ENCODE assay signal across 1 cellular context in the genomic region with DNA sequence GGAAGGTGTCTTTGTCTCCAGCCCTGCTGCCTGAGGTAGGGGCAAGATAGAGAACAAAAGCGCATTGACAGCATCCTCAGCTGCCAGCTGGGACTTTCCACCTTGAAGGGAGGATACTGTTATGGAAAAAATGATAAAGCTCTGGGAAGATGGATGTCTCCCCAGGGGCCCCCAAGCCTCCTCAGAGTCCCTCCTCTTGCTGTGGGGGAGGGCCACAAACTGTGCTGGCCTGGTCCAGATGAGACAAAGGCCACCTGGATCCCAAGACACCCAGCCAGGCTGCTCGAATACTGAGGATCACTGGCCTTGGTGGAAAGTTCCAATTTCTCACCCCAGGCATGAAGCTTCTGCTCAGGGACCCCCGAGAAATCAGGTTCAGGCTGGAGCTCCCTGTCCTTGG.
TF ChIP-seq lines count a peak whose summit lies in the region.

No MANE protein-coding gene starts in this region.

TF ChIP-seq in GM23338, 12 proteins besides CTCF, POLR2A, EP300 and RAD21 (continued from another document):
- TF ChIP-seq, protein P1, sequence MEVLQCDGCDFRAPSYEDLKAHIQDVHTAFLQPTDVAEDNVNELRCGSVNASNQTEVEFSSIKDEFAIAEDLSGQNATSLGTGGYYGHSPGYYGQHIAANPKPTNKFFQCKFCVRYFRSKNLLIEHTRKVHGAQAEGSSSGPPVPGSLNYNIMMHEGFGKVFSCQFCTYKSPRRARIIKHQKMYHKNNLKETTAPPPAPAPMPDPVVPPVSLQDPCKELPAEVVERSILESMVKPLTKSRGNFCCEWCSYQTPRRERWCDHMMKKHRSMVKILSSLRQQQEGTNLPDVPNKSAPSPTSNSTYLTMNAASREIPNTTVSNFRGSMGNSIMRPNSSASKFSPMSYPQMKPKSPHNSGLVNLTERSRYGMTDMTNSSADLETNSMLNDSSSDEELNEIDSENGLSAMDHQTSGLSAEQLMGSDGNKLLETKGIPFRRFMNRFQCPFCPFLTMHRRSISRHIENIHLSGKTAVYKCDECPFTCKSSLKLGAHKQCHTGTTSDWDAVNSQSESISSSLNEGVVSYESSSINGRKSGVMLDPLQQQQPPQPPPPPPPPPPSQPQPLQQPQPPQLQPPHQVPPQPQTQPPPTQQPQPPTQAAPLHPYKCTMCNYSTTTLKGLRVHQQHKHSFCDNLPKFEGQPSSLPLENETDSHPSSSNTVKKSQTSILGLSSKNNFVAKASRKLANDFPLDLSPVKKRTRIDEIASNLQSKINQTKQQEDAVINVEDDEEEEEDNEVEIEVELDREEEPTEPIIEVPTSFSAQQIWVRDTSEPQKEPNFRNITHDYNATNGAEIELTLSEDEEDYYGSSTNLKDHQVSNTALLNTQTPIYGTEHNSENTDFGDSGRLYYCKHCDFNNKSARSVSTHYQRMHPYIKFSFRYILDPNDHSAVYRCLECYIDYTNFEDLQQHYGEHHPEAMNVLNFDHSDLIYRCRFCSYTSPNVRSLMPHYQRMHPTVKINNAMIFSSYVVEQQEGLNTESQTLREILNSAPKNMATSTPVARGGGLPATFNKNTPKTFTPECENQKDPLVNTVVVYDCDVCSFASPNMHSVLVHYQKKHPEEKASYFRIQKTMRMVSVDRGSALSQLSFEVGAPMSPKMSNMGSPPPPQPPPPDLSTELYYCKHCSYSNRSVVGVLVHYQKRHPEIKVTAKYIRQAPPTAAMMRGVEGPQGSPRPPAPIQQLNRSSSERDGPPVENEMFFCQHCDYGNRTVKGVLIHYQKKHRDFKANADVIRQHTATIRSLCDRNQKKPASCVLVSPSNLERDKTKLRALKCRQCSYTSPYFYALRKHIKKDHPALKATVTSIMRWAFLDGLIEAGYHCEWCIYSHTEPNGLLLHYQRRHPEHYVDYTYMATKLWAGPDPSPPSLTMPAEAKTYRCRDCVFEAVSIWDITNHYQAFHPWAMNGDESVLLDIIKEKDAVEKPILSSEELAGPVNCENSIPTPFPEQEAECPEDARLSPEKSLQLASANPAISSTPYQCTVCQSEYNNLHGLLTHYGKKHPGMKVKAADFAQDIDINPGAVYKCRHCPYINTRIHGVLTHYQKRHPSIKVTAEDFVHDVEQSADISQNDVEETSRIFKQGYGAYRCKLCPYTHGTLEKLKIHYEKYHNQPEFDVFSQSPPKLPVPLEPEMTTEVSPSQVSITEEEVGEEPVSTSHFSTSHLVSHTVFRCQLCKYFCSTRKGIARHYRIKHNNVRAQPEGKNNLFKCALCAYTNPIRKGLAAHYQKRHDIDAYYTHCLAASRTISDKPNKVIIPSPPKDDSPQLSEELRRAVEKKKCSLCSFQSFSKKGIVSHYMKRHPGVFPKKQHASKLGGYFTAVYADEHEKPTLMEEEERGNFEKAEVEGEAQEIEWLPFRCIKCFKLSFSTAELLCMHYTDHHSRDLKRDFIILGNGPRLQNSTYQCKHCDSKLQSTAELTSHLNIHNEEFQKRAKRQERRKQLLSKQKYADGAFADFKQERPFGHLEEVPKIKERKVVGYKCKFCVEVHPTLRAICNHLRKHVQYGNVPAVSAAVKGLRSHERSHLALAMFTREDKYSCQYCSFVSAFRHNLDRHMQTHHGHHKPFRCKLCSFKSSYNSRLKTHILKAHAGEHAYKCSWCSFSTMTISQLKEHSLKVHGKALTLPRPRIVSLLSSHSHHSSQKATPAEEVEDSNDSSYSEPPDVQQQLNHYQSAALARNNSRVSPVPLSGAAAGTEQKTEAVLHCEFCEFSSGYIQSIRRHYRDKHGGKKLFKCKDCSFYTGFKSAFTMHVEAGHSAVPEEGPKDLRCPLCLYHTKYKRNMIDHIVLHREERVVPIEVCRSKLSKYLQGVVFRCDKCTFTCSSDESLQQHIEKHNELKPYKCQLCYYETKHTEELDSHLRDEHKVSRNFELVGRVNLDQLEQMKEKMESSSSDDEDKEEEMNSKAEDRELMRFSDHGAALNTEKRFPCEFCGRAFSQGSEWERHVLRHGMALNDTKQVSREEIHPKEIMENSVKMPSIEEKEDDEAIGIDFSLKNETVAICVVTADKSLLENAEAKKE (CRISPR knock-in tag; IDR thresholded peaks at IDR 0.05), result no peak
- TF ChIP-seq, protein P2, sequence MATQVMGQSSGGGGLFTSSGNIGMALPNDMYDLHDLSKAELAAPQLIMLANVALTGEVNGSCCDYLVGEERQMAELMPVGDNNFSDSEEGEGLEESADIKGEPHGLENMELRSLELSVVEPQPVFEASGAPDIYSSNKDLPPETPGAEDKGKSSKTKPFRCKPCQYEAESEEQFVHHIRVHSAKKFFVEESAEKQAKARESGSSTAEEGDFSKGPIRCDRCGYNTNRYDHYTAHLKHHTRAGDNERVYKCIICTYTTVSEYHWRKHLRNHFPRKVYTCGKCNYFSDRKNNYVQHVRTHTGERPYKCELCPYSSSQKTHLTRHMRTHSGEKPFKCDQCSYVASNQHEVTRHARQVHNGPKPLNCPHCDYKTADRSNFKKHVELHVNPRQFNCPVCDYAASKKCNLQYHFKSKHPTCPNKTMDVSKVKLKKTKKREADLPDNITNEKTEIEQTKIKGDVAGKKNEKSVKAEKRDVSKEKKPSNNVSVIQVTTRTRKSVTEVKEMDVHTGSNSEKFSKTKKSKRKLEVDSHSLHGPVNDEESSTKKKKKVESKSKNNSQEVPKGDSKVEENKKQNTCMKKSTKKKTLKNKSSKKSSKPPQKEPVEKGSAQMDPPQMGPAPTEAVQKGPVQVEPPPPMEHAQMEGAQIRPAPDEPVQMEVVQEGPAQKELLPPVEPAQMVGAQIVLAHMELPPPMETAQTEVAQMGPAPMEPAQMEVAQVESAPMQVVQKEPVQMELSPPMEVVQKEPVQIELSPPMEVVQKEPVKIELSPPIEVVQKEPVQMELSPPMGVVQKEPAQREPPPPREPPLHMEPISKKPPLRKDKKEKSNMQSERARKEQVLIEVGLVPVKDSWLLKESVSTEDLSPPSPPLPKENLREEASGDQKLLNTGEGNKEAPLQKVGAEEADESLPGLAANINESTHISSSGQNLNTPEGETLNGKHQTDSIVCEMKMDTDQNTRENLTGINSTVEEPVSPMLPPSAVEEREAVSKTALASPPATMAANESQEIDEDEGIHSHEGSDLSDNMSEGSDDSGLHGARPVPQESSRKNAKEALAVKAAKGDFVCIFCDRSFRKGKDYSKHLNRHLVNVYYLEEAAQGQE (IDR thresholded peaks at IDR 0.05; ENCODE audit: unreplicated experiment), result no peak
- no peak for TF ChIP-seq JUNB (IDR thresholded peaks at IDR 0.05; ENCODE audit: unreplicated experiment)
- no peak for TF ChIP-seq CREB1 (CRISPR knock-in tag; IDR thresholded peaks at IDR 0.05; ENCODE audit: low read depth)
- no peak for TF ChIP-seq EZH2phosphoT487 (IDR thresholded peaks at IDR 0.05; ENCODE audit: unreplicated experiment)
